Comparison of ENCODE assay signal across 2 cellular contexts in genomic region chr1:212483154-212483505, GRCh38.
TF ChIP-seq lines count a peak whose summit lies in the region.

No MANE protein-coding gene starts in this region.

TF ChIP-seq in A549, 52 proteins besides CTCF, POLR2A, EP300 and RAD21:
- TF ChIP-seq MAFK (IDR thresholded peaks at IDR 0.05; ENCODE audit: partially characterized antibody) (no peak), MYC (IDR thresholded peaks at IDR 0.05; ENCODE audit: borderline replicate concordance, low read length) (no peak), ATOH8 (CRISPR knock-in tag; IDR thresholded peaks at IDR 0.05; ENCODE audit: low read depth) (no peak), HOXA7 (CRISPR knock-in tag; IDR thresholded peaks at IDR 0.05) (no peak), NFE2L2 (conservative IDR thresholded peaks at IDR 0.05; ENCODE audit: low read length) (no peak), REST (IDR thresholded peaks at IDR 0.05) (no peak), RFX5 (IDR thresholded peaks at IDR 0.05) (no peak), PHF8 (IDR thresholded peaks at IDR 0.05; ENCODE audit: borderline replicate concordance, low read depth) (no peak), POLR2AphosphoS2 (conservative IDR thresholded peaks at IDR 0.05; ENCODE audit: low read length) (no peak), PBX3 (IDR thresholded peaks at IDR 0.05) (no peak), CEBPB (IDR thresholded peaks at IDR 0.05) (no peak), ZFP36 (IDR thresholded peaks at IDR 0.05; ENCODE audit: borderline replicate concordance, partially characterized antibody) (no peak), RCOR1 (IDR thresholded peaks at IDR 0.05; ENCODE audit: low read depth, low read length) (no peak), HDAC2 (IDR thresholded peaks at IDR 0.05) (no peak), KDM5A (IDR thresholded peaks at IDR 0.05) (no peak), EHMT2 (IDR thresholded peaks at IDR 0.05; ENCODE audit: low read depth) (no peak), HES2 (IDR thresholded peaks at IDR 0.05) (no peak), TP53 (CRISPR knock-in tag; IDR thresholded peaks at IDR 0.05) (no peak), FOXS1 (CRISPR knock-in tag; IDR thresholded peaks at IDR 0.05) (no peak), FOSL2 (IDR thresholded peaks at IDR 0.05) (no peak), FOSL2 (CRISPR knock-in tag; IDR thresholded peaks at IDR 0.05) (no peak)

TF ChIP-seq in IMR-90, 13 proteins besides CTCF, POLR2A, EP300 and RAD21:
- no peak for TF ChIP-seq RCOR1 (IDR thresholded peaks at IDR 0.05; ENCODE audit: insufficient replicate concordance, low read length)
- no peak for TF ChIP-seq RFX5 (IDR thresholded peaks at IDR 0.05; ENCODE audit: low read depth, low read length)
- TF ChIP-seq MXI1 (IDR thresholded peaks at IDR 0.05; ENCODE audit: borderline replicate concordance, low read depth, low read length) = no peak
- TF ChIP-seq SMC3 (IDR thresholded peaks at IDR 0.05; ENCODE audit: low read depth, low read length) = no peak
- TF ChIP-seq NFE2L2 (IDR thresholded peaks at IDR 0.05; ENCODE audit: low read depth, low read length) = no peak
- TF ChIP-seq CEBPB (IDR thresholded peaks at IDR 0.05; ENCODE audit: low read depth, low read length) = no peak
- TF ChIP-seq BHLHE40 (IDR thresholded peaks at IDR 0.05; ENCODE audit: low read depth, low read length) = no peak
TF ChIP-seq in IMR-90: peak in this region for 0.
